In the genomic region with DNA sequence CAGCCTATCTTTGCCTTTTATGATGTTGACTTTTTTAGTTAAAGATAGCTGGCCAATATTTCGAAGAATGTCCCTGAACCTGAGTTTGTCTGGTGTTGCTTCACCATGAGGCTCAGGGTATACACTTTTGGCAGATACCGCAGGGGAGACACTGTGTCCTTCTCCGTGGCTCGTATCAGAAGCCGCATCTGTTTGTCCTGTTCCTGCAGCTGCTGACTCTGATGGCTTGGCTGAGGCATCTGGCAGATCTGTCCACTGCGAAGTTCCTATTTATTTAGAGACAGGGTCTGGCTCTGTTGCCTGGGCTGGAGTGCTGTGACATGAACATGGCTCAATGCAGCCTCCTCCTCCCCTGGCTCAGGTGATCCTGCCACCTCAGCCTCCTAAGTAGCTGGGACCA, we compare ENCODE assay signal across 1 cellular context.
TF ChIP-seq lines count a peak whose summit lies in the region.

No MANE protein-coding gene starts in this region.

TF ChIP-seq in SK-N-SH, 30 proteins besides CTCF, POLR2A, EP300 and RAD21 (continued from another document):
- TF ChIP-seq, protein P1, sequence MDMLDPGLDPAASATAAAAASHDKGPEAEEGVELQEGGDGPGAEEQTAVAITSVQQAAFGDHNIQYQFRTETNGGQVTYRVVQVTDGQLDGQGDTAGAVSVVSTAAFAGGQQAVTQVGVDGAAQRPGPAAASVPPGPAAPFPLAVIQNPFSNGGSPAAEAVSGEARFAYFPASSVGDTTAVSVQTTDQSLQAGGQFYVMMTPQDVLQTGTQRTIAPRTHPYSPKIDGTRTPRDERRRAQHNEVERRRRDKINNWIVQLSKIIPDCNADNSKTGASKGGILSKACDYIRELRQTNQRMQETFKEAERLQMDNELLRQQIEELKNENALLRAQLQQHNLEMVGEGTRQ (IDR thresholded peaks at IDR 0.05; ENCODE audit: borderline replicate concordance, low read depth, low read length) = no peak
- TF ChIP-seq, protein P2, sequence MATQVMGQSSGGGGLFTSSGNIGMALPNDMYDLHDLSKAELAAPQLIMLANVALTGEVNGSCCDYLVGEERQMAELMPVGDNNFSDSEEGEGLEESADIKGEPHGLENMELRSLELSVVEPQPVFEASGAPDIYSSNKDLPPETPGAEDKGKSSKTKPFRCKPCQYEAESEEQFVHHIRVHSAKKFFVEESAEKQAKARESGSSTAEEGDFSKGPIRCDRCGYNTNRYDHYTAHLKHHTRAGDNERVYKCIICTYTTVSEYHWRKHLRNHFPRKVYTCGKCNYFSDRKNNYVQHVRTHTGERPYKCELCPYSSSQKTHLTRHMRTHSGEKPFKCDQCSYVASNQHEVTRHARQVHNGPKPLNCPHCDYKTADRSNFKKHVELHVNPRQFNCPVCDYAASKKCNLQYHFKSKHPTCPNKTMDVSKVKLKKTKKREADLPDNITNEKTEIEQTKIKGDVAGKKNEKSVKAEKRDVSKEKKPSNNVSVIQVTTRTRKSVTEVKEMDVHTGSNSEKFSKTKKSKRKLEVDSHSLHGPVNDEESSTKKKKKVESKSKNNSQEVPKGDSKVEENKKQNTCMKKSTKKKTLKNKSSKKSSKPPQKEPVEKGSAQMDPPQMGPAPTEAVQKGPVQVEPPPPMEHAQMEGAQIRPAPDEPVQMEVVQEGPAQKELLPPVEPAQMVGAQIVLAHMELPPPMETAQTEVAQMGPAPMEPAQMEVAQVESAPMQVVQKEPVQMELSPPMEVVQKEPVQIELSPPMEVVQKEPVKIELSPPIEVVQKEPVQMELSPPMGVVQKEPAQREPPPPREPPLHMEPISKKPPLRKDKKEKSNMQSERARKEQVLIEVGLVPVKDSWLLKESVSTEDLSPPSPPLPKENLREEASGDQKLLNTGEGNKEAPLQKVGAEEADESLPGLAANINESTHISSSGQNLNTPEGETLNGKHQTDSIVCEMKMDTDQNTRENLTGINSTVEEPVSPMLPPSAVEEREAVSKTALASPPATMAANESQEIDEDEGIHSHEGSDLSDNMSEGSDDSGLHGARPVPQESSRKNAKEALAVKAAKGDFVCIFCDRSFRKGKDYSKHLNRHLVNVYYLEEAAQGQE (IDR thresholded peaks at IDR 0.05; ENCODE audit: low read depth, low read length) = no peak
- TF ChIP-seq POLR2AphosphoS5 (IDR thresholded peaks at IDR 0.05; ENCODE audit: low read depth, low read length) (no peak), GATA2 (CRISPR knock-in tag; IDR thresholded peaks at IDR 0.05) (peak; percentile 81), RFX5 (IDR thresholded peaks at IDR 0.05; ENCODE audit: low read length) (no peak), TEAD4 (IDR thresholded peaks at IDR 0.05; ENCODE audit: borderline replicate concordance, insufficient read depth) (no peak), GABPA (IDR thresholded peaks at IDR 0.05; ENCODE audit: low read depth) (no peak), SIN3A (IDR thresholded peaks at IDR 0.05; ENCODE audit: borderline replicate concordance, low read depth, low read length) (no peak), RCOR1 (IDR thresholded peaks at IDR 0.05; ENCODE audit: low read length) (peak; percentile 84), FOXM1 (IDR thresholded peaks at IDR 0.05; ENCODE audit: low read depth) (no peak), TAF1 (IDR thresholded peaks at IDR 0.05; ENCODE audit: borderline replicate concordance, low read depth, low read length) (no peak), CHD2 (IDR thresholded peaks at IDR 0.05; ENCODE audit: low read length, partially characterized antibody) (peak; percentile 45), YY1 (IDR thresholded peaks at IDR 0.05; ENCODE audit: low read depth) (no peak)
- TF ChIP-seq, protein P3, sequence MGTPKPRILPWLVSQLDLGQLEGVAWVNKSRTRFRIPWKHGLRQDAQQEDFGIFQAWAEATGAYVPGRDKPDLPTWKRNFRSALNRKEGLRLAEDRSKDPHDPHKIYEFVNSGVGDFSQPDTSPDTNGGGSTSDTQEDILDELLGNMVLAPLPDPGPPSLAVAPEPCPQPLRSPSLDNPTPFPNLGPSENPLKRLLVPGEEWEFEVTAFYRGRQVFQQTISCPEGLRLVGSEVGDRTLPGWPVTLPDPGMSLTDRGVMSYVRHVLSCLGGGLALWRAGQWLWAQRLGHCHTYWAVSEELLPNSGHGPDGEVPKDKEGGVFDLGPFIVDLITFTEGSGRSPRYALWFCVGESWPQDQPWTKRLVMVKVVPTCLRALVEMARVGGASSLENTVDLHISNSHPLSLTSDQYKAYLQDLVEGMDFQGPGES (IDR thresholded peaks at IDR 0.05; ENCODE audit: low read depth, low read length) = no peak
- TF ChIP-seq, protein P4, sequence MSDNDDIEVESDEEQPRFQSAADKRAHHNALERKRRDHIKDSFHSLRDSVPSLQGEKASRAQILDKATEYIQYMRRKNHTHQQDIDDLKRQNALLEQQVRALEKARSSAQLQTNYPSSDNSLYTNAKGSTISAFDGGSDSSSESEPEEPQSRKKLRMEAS (IDR thresholded peaks at IDR 0.05; ENCODE audit: low read depth) = no peak
